Comparison of ENCODE assay signal across 8 cellular contexts in genomic region chr15:57559875-57560274, GRCh38. TPM values are rescaled to one million over a fixed set of nuclear protein-coding genes. Genes with fewer than 3 reads are reported as not detected.
DNase-seq lines count a peak whose midpoint lies in the region; ATAC-seq and TF ChIP-seq lines count a peak whose summit lies in the region.

No MANE protein-coding gene starts in this region.

- no peaks in the 10 kb centered on the region for H3K27me3 ChIP-seq in thyroid gland

- no peaks in the 10 kb centered on the region for H3K36me3 Mint-ChIP-seq in activated T-cell treated with anti-CD3 and anti-CD28 coated beads, Interleukin-2, amount 50 U/mL, for 4 hours (ENCODE audit: insufficient read depth)

- no peak overlapping the region for H3K4me3 Mint-ChIP-seq in activated T-cell treated with anti-CD3 and anti-CD28 coated beads, Interleukin-2, amount 50 U/mL, for 4 hours

- H3K4me1 Mint-ChIP-seq in activated T-cell treated with anti-CD3 and anti-CD28 coated beads, Interleukin-2, amount 50 U/mL, for 4 hours (ENCODE audit: low read depth), result peaks cover 37% of the 10 kb centered on the region

- peaks cover 5% of the 10 kb centered on the region for H3K27me3 Mint-ChIP-seq in activated T-cell treated with anti-CD3 and anti-CD28 coated beads, Interleukin-2, amount 50 U/mL, for 4 hours (ENCODE audit: low read depth)

- H3K9me3 ChIP-seq in thyroid gland, result no peaks in the 10 kb centered on the region

- WGBS in thyroid gland, 2 donors, result 21 to 29% methylated on average over 5 of the region's 5 CpGs

- H3K4me1 ChIP-seq in thyroid gland, result peaks cover 4 to 6% of the 10 kb centered on the region in 2 donors

- H3K27ac ChIP-seq in thyroid gland, result no peak overlapping the region

- no peak for TF ChIP-seq POLR2A in thyroid gland (IDR thresholded peaks at IDR 0.05)

- H3K4me3 ChIP-seq in AG10803 (ENCODE audit: low read length), result no peak overlapping the region
- H3K4me3 ChIP-seq in fibroblast of the aortic adventitia (ENCODE audit: low read depth, low read length), result no peak overlapping the region
- no peak overlapping the region for H3K4me3 ChIP-seq in thyroid gland (replicated peaks in 1 of 3)

- intact Hi-C loops in thyroid gland (cut with DNase I), result loop anchor here (5.0 to 10.0 kb wide), 2 partner anchors 47 to 305 kb away; no protein-coding TSS in a partner anchor

- no peaks in the 10 kb centered on the region for H3K9me3 Mint-ChIP-seq in activated T-cell treated with anti-CD3 and anti-CD28 coated beads, Interleukin-2, amount 50 U/mL, for 4 hours

- TF ChIP-seq CTCF in AG10803 (conservative IDR thresholded peaks at IDR 0.05; ENCODE audit: low read length) (peak; percentile 91), GM20000 (IDR thresholded peaks at IDR 0.05; ENCODE audit: extremely low read depth, missing control alignments) (peak; percentile 72), fibroblast of the aortic adventitia (IDR thresholded peaks at IDR 0.05; ENCODE audit: insufficient read depth, low read length) (peak; percentile 92), omental fat pad (IDR thresholded peaks at IDR 0.05) (peak in 1 of 3 donors; percentile 62), thyroid gland (IDR thresholded peaks at IDR 0.05) (peak; percentile 61 to 93 (median 71))

- H3K36me3 ChIP-seq in thyroid gland, result no peaks in the 10 kb centered on the region

- DNase-seq in AG10803 (ENCODE audit: low read depth) (peak; percentile 31), GM20000 (ENCODE audit: low spot score) (peak; percentile 59), OCI-M1 (lab: John Stamatoyannopoulos, UW) (peak; percentile 83), fibroblast of the aortic adventitia (ENCODE audit: low read depth) (peak; percentile 40), omental fat pad (ENCODE audit: low spot score) (peak; percentile 80), thyroid gland (peak; percentile 60 to 68), amniotic stem cell (lab: John Stamatoyannopoulos, UW) (no peak)
- DNase-seq in activated T-cell treated with anti-CD3 and anti-CD28 coated beads, Interleukin-2, amount 50 U/mL, for 4 hours, result peak; percentile 68

- ATAC-seq in activated T-cell treated with anti-CD3 and anti-CD28 coated beads, Interleukin-2, amount 50 U/mL, for 4 hours, result no peak
- no peak for ATAC-seq in omental fat pad (ENCODE audit: low FRiP score)

RNA-seq across cellular contexts. Expression of gene MYZAP, which starts 31.8 kb away (rescaled TPM):
- total RNA-seq in activated T-cell treated with anti-CD3 and anti-CD28 coated beads, Interleukin-2, amount 50 U/mL, for 4 hours, result under 1 TPM in 2 of 3 donors, not detected in 1; 0.13 to 0.22 TPM
- total RNA-seq in fibroblast of the aortic adventitia (ENCODE audit: low replicate concordance), result not detected in 2 replicates
- total RNA-seq in omental fat pad, result 10 to 100 TPM; 13.1 to 84.6 (median 20.2) TPM
- 10 to 100 TPM in 1 of 4 donors, 1 to 10 TPM in 3; 3.2 to 20.7 (median 6.4) TPM for total RNA-seq in thyroid gland
